ENCODE assay signal across 8 cellular contexts in the genomic region with DNA sequence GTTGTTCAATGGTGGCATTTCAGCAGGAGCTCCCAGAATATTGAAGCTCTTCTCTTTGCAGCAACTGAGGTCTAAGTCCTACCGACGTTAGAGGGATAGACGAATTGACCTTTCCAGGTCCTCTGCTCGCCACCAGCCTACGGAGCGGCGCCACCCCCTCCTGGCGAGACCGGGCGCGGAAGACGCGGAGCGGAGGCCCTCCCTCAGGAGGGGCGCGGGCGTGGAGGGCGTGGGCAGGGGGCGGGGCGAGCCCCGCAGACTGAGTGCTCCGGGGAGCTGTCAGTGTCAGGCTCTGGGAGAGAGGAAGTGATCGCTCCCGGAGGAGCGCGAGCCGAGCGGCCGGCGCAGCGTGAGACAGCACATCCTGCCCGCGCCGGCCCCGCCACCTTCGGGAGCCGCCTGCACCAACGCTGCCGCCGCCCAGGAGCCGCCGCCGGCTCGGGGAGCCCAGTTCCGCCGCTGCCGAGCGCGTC. TPM values are rescaled to one million over a fixed set of nuclear protein-coding genes. Genes with fewer than 3 reads are reported as not detected.
DNase-seq lines count a peak whose midpoint lies in the region; ATAC-seq and TF ChIP-seq lines count a peak whose summit lies in the region.

A gene (plus strand): TSS at position 257 of the 473 bp plus-strand sequence. CDS start 32,176 bp downstream, outside the sequence.

- H2AFZ ChIP-seq in neural cell (ENCODE audit: low read depth, low read length) = peak within 1 kb of the TSS; percentile 46

- no peaks in the 10 kb centered on the region for H3K36me3 ChIP-seq in CD4-positive, alpha-beta memory T cell (ENCODE audit: insufficient read depth, low read length)
- H3K36me3 ChIP-seq in gastroesophageal sphincter (no peaks in the 10 kb centered on the region), neural cell (ENCODE audit: insufficient read depth, low read length) (no peaks in the 10 kb centered on the region), upper lobe of left lung (no peaks in the 10 kb centered on the region)

- CTCF ChIA-PET in CD4-positive, alpha-beta memory T cell (lab: Charles Lee; ENCODE audit: partially characterized antibody) = no interaction called here

- TF ChIP-seq RAD21 in neural cell (conservative IDR thresholded peaks at IDR 0.05) = peak; percentile 21

- no peaks in the 10 kb centered on the region for H3F3A ChIP-seq in neural cell (ENCODE audit: insufficient read depth, low read length, poor library complexity, severe bottlenecking)

- TF ChIP-seq CTCF in gastroesophageal sphincter (IDR thresholded peaks at IDR 0.05) (peak in 1 of 4 experiments; percentile 36), neural cell (IDR thresholded peaks at IDR 0.05; ENCODE audit: poor library complexity, severe bottlenecking) (no peak), upper lobe of left lung (IDR thresholded peaks at IDR 0.05) (no peak)

- peak within 1 kb of the TSS; percentile 74 for H3K9ac ChIP-seq in neural cell (ENCODE audit: low read length)

- POLR2A ChIA-PET in CD4-positive, alpha-beta memory T cell (lab: Charles Lee; ENCODE audit: partially characterized antibody) = interaction anchor here (0.6 kb wide), 1 partner anchor 102 kb away, joined by 3 read pairs; no protein-coding TSS in a partner anchor

- TF ChIP-seq POLR2A in gastroesophageal sphincter (IDR thresholded peaks at IDR 0.05) (peak; percentile 35 to 40), upper lobe of left lung (IDR thresholded peaks at IDR 0.05) (no peak)

- H3K27ac Mint-ChIP-seq in CD4-positive, alpha-beta memory T cell = no peak within 1 kb of the TSS

- WGBS in gastroesophageal sphincter (ENCODE audit: low coverage in 1 of 2), 2 donors = 0% methylated on average over 7 of the region's 49 CpGs; no CpG with 5 or more reads in 1 of the 2 donors
- 0 to 4% methylated on average over 5 to 16 of the region's 49 CpGs for WGBS in upper lobe of left lung, 2 donors

- H3K4me3 Mint-ChIP-seq in CD4-positive, alpha-beta memory T cell = peak within 1 kb of the TSS; percentile 6 to 75 (median 46)

- H3K4me2 ChIP-seq in neural cell (ENCODE audit: low read length) = peak within 1 kb of the TSS; percentile 76

- no peak for DNase-seq in CD4-positive, alpha-beta memory T cell
- DNase-seq in NCI-H345 treated with DMSO at 0.1 percent for 48 hours (lab: John Stamatoyannopoulos, UW; ENCODE audit: unreplicated experiment) (peak; percentile 9), upper lobe of left lung (peak; percentile 62 to 94)
- DNase-seq in activated T-cell treated with anti-CD3 and anti-CD28 coated beads, Interleukin-2, amount 50 U/mL, for 48 hours = peak; percentile 47 to 58

- H3K9me2 ChIP-seq in neural cell (ENCODE audit: insufficient read depth, low read length) = no peaks in the 10 kb centered on the region

- ATAC-seq in GM19324 (IDR thresholded peaks at IDR 0.05; ENCODE audit: low FRiP score, unreplicated experiment) = peak; percentile 93
- peak; percentile 93 for ATAC-seq in HG03175 (IDR thresholded peaks at IDR 0.05; ENCODE audit: unreplicated experiment)
- ATAC-seq in gastroesophageal sphincter = peak; percentile 90
- ATAC-seq in upper lobe of left lung (ENCODE audit: low FRiP score in 2 of 2) = peak; percentile 86 to 92

- intact Hi-C loops in CD4-positive, alpha-beta memory T cell (cut with micrococcal nuclease) = no loop called here

- no peak within 1 kb of the TSS for H3K27ac ChIP-seq in CD4-positive, alpha-beta memory T cell (ENCODE audit: low read depth, low read length)
- H3K27ac ChIP-seq in gastroesophageal sphincter = peak within 1 kb of the TSS in 3 of 4 donors; percentile 55 to 83 (median 78)
- peak within 1 kb of the TSS; percentile 26 for H3K27ac ChIP-seq in neural cell (ENCODE audit: low read length)
- H3K27ac ChIP-seq in upper lobe of left lung = peak within 1 kb of the TSS in 1 of 4 donors; percentile 14

- no peaks in the 10 kb centered on the region for H3K27me3 ChIP-seq in CD4-positive, alpha-beta memory T cell (ENCODE audit: insufficient read depth, low read length)
- H3K27me3 ChIP-seq in gastroesophageal sphincter (no peaks in the 10 kb centered on the region), neural cell (ENCODE audit: insufficient read depth, low read depth, low read length) (peaks cover 8% of the 10 kb centered on the region), upper lobe of left lung (peaks cover 0 to 3% (median 0%) of the 10 kb centered on the region in 4 donors)

- H3K9me3 Mint-ChIP-seq in CD4-positive, alpha-beta memory T cell = peaks cover 0 to 7% (median 0%) of the 10 kb centered on the region in 8 donors

- no peaks in the 10 kb centered on the region for H4K20me1 ChIP-seq in neural cell (ENCODE audit: insufficient read depth)

- H3K36me3 Mint-ChIP-seq in CD4-positive, alpha-beta memory T cell = no peaks in the 10 kb centered on the region

- peaks cover 19% of the 10 kb centered on the region in 2 donors for H3K27me3 Mint-ChIP-seq in CD4-positive, alpha-beta memory T cell

- no peaks in the 10 kb centered on the region for H3K79me2 ChIP-seq in neural cell (replicated peaks; ENCODE audit: insufficient read depth, low read length)

- H3K9me3 ChIP-seq in CD4-positive, alpha-beta memory T cell (ENCODE audit: control insufficient read depth in 1 of 2, low read length in 2 of 2) = no peaks in the 10 kb centered on the region
- H3K9me3 ChIP-seq in gastroesophageal sphincter = no peaks in the 10 kb centered on the region
- H3K9me3 ChIP-seq in neural cell (ENCODE audit: low read length) = no peaks in the 10 kb centered on the region
- H3K9me3 ChIP-seq in upper lobe of left lung = no peaks in the 10 kb centered on the region

- no peak for TF ChIP-seq EP300 in gastroesophageal sphincter (IDR thresholded peaks at IDR 0.05)
- peak; percentile 30 for TF ChIP-seq EP300 in neural cell (conservative IDR thresholded peaks at IDR 0.05; ENCODE audit: poor library complexity, severe bottlenecking)
- TF ChIP-seq EP300 in upper lobe of left lung (IDR thresholded peaks at IDR 0.05) = no peak

- H3K4me1 Mint-ChIP-seq in CD4-positive, alpha-beta memory T cell = peaks cover 0 to 5% (median 3%) of the 10 kb centered on the region in 4 donors

- H3K4me3 ChIP-seq in CD4-positive, alpha-beta memory T cell (ENCODE audit: low read length in 2 of 2) = no peak within 1 kb of the TSS
- H3K4me3 ChIP-seq in gastroesophageal sphincter = peak within 1 kb of the TSS; percentile 55 to 85
- H3K4me3 ChIP-seq in neural cell (ENCODE audit: low read length) = peak within 1 kb of the TSS; percentile 92
- H3K4me3 ChIP-seq in upper lobe of left lung = peak within 1 kb of the TSS; percentile 62 to 64 (median 63)

- no peaks in the 10 kb centered on the region for H3K4me1 ChIP-seq in CD4-positive, alpha-beta memory T cell (ENCODE audit: insufficient read depth, low read length)
- peaks cover 0 to 38% (median 0%) of the 10 kb centered on the region in 3 donors for H3K4me1 ChIP-seq in gastroesophageal sphincter
- peaks cover 0 to 17% (median 3%) of the 10 kb centered on the region in 4 donors for H3K4me1 ChIP-seq in upper lobe of left lung

TF ChIP-seq in neural cell, 6 proteins besides CTCF, POLR2A, EP300 and RAD21:
- TF ChIP-seq TAF1 (IDR thresholded peaks at IDR 0.05; ENCODE audit: low read depth) = no peak
- peak; percentile 24 for TF ChIP-seq SMC3 (conservative IDR thresholded peaks at IDR 0.05; ENCODE audit: poor library complexity)
- TF ChIP-seq, protein P1, sequence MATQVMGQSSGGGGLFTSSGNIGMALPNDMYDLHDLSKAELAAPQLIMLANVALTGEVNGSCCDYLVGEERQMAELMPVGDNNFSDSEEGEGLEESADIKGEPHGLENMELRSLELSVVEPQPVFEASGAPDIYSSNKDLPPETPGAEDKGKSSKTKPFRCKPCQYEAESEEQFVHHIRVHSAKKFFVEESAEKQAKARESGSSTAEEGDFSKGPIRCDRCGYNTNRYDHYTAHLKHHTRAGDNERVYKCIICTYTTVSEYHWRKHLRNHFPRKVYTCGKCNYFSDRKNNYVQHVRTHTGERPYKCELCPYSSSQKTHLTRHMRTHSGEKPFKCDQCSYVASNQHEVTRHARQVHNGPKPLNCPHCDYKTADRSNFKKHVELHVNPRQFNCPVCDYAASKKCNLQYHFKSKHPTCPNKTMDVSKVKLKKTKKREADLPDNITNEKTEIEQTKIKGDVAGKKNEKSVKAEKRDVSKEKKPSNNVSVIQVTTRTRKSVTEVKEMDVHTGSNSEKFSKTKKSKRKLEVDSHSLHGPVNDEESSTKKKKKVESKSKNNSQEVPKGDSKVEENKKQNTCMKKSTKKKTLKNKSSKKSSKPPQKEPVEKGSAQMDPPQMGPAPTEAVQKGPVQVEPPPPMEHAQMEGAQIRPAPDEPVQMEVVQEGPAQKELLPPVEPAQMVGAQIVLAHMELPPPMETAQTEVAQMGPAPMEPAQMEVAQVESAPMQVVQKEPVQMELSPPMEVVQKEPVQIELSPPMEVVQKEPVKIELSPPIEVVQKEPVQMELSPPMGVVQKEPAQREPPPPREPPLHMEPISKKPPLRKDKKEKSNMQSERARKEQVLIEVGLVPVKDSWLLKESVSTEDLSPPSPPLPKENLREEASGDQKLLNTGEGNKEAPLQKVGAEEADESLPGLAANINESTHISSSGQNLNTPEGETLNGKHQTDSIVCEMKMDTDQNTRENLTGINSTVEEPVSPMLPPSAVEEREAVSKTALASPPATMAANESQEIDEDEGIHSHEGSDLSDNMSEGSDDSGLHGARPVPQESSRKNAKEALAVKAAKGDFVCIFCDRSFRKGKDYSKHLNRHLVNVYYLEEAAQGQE (IDR thresholded peaks at IDR 0.05; ENCODE audit: borderline replicate concordance) = no peak
- TF ChIP-seq MXI1 (conservative IDR thresholded peaks at IDR 0.05; ENCODE audit: poor library complexity, severe bottlenecking) = peak; percentile 33
- TF ChIP-seq EZH2 (IDR thresholded peaks at IDR 0.05; ENCODE audit: borderline replicate concordance, insufficient read depth, low read length, poor library complexity, severe bottlenecking) = no peak
- TF ChIP-seq POLR2AphosphoS5 (IDR thresholded peaks at IDR 0.05) = peak; percentile 54

RNA-seq across cellular contexts. Expression of the gene that starts here (rescaled TPM):
- total RNA-seq in CD4-positive, alpha-beta memory T cell = not detected
- polyA plus RNA-seq in CD4-positive, alpha-beta memory T cell = under 1 TPM in 1 of 2 donors, not detected in 1; 0.33 TPM
- total RNA-seq in gastroesophageal sphincter (10 to 100 TPM in 3 of 4 donors, 1 to 10 TPM in 1; 7.6 to 23.8 (median 18.2) TPM), upper lobe of left lung (1 to 10 TPM in 4 of 6 donors, under 1 TPM in 1, not detected in 1; 0.46 to 3.1 (median 1.7) TPM)
- 28.9 and 29.6 TPM in 2 replicates for polyA plus RNA-seq in neural cell
- polyA minus RNA-seq in neural cell = 18.5 and 20.6 TPM in 2 replicates

Comparison
In these comparisons a context has a peak if more than half of its experiments do, and no peak if none do; other contexts are left out.
1. RNA of the gene that starts here (polyA plus RNA-seq): 28.9 to 29.6 TPM in neural cell; 0.33 TPM in CD4-positive, alpha-beta memory T cell; every median in the first group is over 10 times any median in the second.
2. DNase-seq: peak in NCI-H345 treated with DMSO at 0.1 percent for 48 hours (single experiment), activated T-cell treated with anti-CD3 and anti-CD28 coated beads, Interleukin-2, amount 50 U/mL, for 48 hours (2 of 2) and upper lobe of left lung (2 of 2); none in CD4-positive, alpha-beta memory T cell (0 of 5).
3. H3K4me3 ChIP-seq: peak in gastroesophageal sphincter (2 of 2), neural cell (single experiment) and upper lobe of left lung (4 of 4); none in CD4-positive, alpha-beta memory T cell (0 of 2).
4. POLR2A ChIP-seq: peak in gastroesophageal sphincter (2 of 2); none in upper lobe of left lung (0 of 4).
5. Peak in every context shown above with its lines, with median percentiles within 50 percentile points of each other: ATAC-seq.